12 cellular contexts compared by ENCODE assay signal in genomic region chr19:42068756-42069571, GRCh38. TPM values are rescaled to one million over a fixed set of nuclear protein-coding genes. Genes with fewer than 3 reads are reported as not detected.
DNase-seq lines count a peak whose midpoint lies in the region; ATAC-seq and TF ChIP-seq lines count a peak whose summit lies in the region.
"Had no signal": no experiment of that assay in that cellular context is flagged by ENCODE, and none has a peak within 500 bp of the region (broad histone marks: within the 10 kb centered on the region; RNA-seq: fewer than 3 reads in every experiment).

No MANE protein-coding gene starts in this region.

- H3K9me3 ChIP-seq in BLaER1 (no peaks in the 10 kb centered on the region), Peyer's patch (no peaks in the 10 kb centered on the region), left ventricle myocardium inferior (replicated peaks) (no peaks in the 10 kb centered on the region), ovary (no peaks in the 10 kb centered on the region)

- TF ChIP-seq EP300 in ovary (IDR thresholded peaks at IDR 0.05), result no peak

- H3K27me3 ChIP-seq in BLaER1 (no peaks in the 10 kb centered on the region), Peyer's patch (peaks cover 0 to 10% of the 10 kb centered on the region in 2 donors), left ventricle myocardium inferior (ENCODE audit: low read depth) (peaks cover 56% of the 10 kb centered on the region), ovary (no peaks in the 10 kb centered on the region)

- H3K4me3 ChIP-seq in BLaER1 (peak overlapping the region; percentile 73), Peyer's patch (peak overlapping the region in 3 of 4 donors; percentile 7 to 46 (median 14)), left ventricle myocardium inferior (peak overlapping the region; percentile 59), ovary (peak overlapping the region; percentile 50)

- peaks cover 44% of the 10 kb centered on the region for H4K20me1 ChIP-seq in BLaER1

- H3K27ac ChIP-seq in BLaER1 (peak overlapping the region; percentile 89), Peyer's patch (no peak overlapping the region), left ventricle myocardium inferior (replicated peaks) (no peak overlapping the region), ovary (peak overlapping the region; percentile 16 to 38)

- H3K4me1 Mint-ChIP-seq in activated T-cell treated with anti-CD3 and anti-CD28 coated beads, Interleukin-2, amount 50 U/mL, for 4 hours (ENCODE audit: low read depth), result peaks cover 2% of the 10 kb centered on the region

- H3K4me3 Mint-ChIP-seq in activated T-cell treated with anti-CD3 and anti-CD28 coated beads, Interleukin-2, amount 50 U/mL, for 4 hours, result no peak overlapping the region

- intact Hi-C loops in left ventricle myocardium inferior (cut with micrococcal nuclease) (no loop called here), ovary (cut with DNase I) (no loop called here)

- TF ChIP-seq POLR2A in Peyer's patch (IDR thresholded peaks at IDR 0.05) (no peak), ovary (IDR thresholded peaks at IDR 0.05) (no peak)

- no peak for ATAC-seq in activated T-cell treated with anti-CD3 and anti-CD28 coated beads, Interleukin-2, amount 50 U/mL, for 4 hours
- ATAC-seq in HG02885 (IDR thresholded peaks at IDR 0.05; ENCODE audit: poor library complexity, unreplicated experiment), result no peak

- H3K36me3 Mint-ChIP-seq in activated T-cell treated with anti-CD3 and anti-CD28 coated beads, Interleukin-2, amount 50 U/mL, for 4 hours (ENCODE audit: insufficient read depth), result no peaks in the 10 kb centered on the region

- peak overlapping the region; percentile 97 for H3K4me2 ChIP-seq in BLaER1

- DNase-seq in Peyer's patch (no peak), left ventricle myocardium inferior (no peak), ovary (no peak), amniotic stem cell (lab: John Stamatoyannopoulos, UW) (no peak), activated gamma-delta T cell treated with Interleukin-2 at 50 U/mL for 16 hours (no peak)
- DNase-seq in activated T-cell treated with anti-CD3 and anti-CD28 coated beads, Interleukin-2, amount 50 U/mL, for 4 hours, result no peak
- DNase-seq: AML-193, cortex of kidney had no signal

- H3K4me1 ChIP-seq in BLaER1 (peaks cover 71% of the 10 kb centered on the region), Peyer's patch (peaks cover 0 to 3% (median 0%) of the 10 kb centered on the region in 4 donors), left ventricle myocardium inferior (peaks cover 12% of the 10 kb centered on the region), ovary (ENCODE audit: insufficient read depth) (no peaks in the 10 kb centered on the region)

- TF ChIP-seq CTCF in Peyer's patch (IDR thresholded peaks at IDR 0.05) (no peak), left ventricle myocardium inferior (IDR thresholded peaks at IDR 0.05; ENCODE audit: borderline replicate concordance) (no peak), ovary (IDR thresholded peaks at IDR 0.05) (no peak)

- 13 to 18% (median 14%) methylated on average over 23 to 29 of the region's 29 CpGs for WGBS in ovary, 3 donors

- H3K36me3 ChIP-seq in BLaER1 (peaks cover 19% of the 10 kb centered on the region), Peyer's patch (no peaks in the 10 kb centered on the region), left ventricle myocardium inferior (no peaks in the 10 kb centered on the region), ovary (no peaks in the 10 kb centered on the region)

- peaks cover 16% of the 10 kb centered on the region for H3K27me3 Mint-ChIP-seq in activated T-cell treated with anti-CD3 and anti-CD28 coated beads, Interleukin-2, amount 50 U/mL, for 4 hours (ENCODE audit: low read depth)

- no peaks in the 10 kb centered on the region for H3K9me3 Mint-ChIP-seq in activated T-cell treated with anti-CD3 and anti-CD28 coated beads, Interleukin-2, amount 50 U/mL, for 4 hours
- H3K9me3 Mint-ChIP-seq: activated T-helper 2 cell treated with anti-CD3 and anti-CD28 coated beads, Interferon-gamma antibody, Interleukin-2, Interleukin-4, amounts not matched to agents 10 μg/mL and 5 μg/mL and 100 μg/mL, durations not matched to agents 14 hours and 24 hours and 36 hours had no signal

- peak overlapping the region; percentile 84 for H3K9ac ChIP-seq in BLaER1

RNA-seq across cellular contexts. Expression of gene GRIK5, which starts 1.0 kb away (rescaled TPM):
- total RNA-seq in Peyer's patch, result 1 to 10 TPM in 2 of 4 donors, under 1 TPM in 2; 0.57 to 7.4 (median 0.89) TPM
- total RNA-seq in left ventricle myocardium inferior, result 2.1 TPM
- 10 to 100 TPM in 2 of 7 donors, 1 to 10 TPM in 5; 1.7 to 16.3 (median 3.7) TPM for total RNA-seq in ovary
- 1 to 10 TPM; 2.9 to 5.3 TPM for polyA plus RNA-seq in ovary
- 1 to 10 TPM in 1 of 3 donors, under 1 TPM in 2; 0.49 to 1.1 (median 0.61) TPM for total RNA-seq in activated T-cell treated with anti-CD3 and anti-CD28 coated beads, Interleukin-2, amount 50 U/mL, for 4 hours
- total RNA-seq: HT-29 had no signal

RNA-seq across cellular contexts. Expression of gene ZNF574, which starts 7.0 kb away (rescaled TPM):
- total RNA-seq in Peyer's patch (10 to 100 TPM; 11.0 to 24.2 (median 17.0) TPM), left ventricle myocardium inferior (7.1 TPM), ovary (10 to 100 TPM; 10.3 to 24.6 (median 18.2) TPM)
- polyA plus RNA-seq in ovary, result 10 to 100 TPM in 1 of 2 donors, 1 to 10 TPM in 1; 2.4 to 14.9 TPM
- total RNA-seq in activated T-cell treated with anti-CD3 and anti-CD28 coated beads, Interleukin-2, amount 50 U/mL, for 4 hours, result 10 to 100 TPM; 19.9 to 20.7 (median 20.6) TPM

Comparison
In these comparisons a context has a peak if more than half of its experiments do, and no peak if none do; other contexts are left out.
1. H3K27ac ChIP-seq: peak in BLaER1 (single experiment) and ovary (2 of 2); none in Peyer's patch (0 of 4) and left ventricle myocardium inferior (single experiment).
2. H3K4me3 ChIP-seq: peak in every context shown above with its lines; median percentile 73 in BLaER1; 59 in left ventricle myocardium inferior; 50 in ovary; 14 in Peyer's patch.